Comparison of ENCODE assay signal across 22 cellular contexts in the genomic region with DNA sequence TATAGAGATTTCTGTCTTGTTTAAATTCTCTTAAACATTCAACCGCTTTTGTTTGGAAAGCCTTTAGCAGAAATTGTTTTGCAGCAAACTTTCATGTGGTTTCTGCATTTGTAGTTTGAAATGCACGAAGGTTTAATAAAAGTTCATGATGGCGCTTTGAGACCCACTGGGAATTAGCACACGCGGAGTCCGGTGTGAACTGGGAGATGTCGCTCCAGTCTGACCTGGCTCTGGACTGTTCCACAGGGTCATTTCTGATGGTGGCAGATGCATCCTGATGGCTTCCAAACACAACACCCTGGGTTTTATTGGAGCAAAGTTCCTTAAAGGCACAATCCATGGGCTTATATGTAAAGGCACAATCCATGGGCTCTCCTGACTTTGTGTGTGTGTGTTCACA.
"Had no signal": no experiment of that assay in that cellular context is flagged by ENCODE, and none has a peak within 500 bp of the region (broad histone marks: within the 10 kb centered on the region; RNA-seq: fewer than 3 reads in every experiment).

No MANE protein-coding gene starts in this region.

- H3K4me1 Mint-ChIP-seq: activated CD4-positive, alpha-beta memory T cell treated with anti-CD3 and anti-CD28 coated beads, Interleukin-2, amount 10 ng/mL, durations not matched to agents 7 days and 5 days; activated naive CD8-positive, alpha-beta T cell treated with anti-CD3 and anti-CD28 coated beads for 36 hours; activated T-helper 17 cell treated with anti-CD3 and anti-CD28 coated beads, Interleukin-2, amount 50 U/mL, for 72 hours; T-cell had no signal

- H3K9me3 Mint-ChIP-seq: activated CD4-positive, alpha-beta memory T cell treated with anti-CD3 and anti-CD28 coated beads, Interleukin-2, amount 10 ng/mL, durations not matched to agents 7 days and 5 days; activated naive CD4-positive, alpha-beta T cell treated with anti-CD3 and anti-CD28 coated beads for 36 hours; activated naive CD8-positive, alpha-beta T cell treated with anti-CD3 and anti-CD28 coated beads for 36 hours; activated T-helper 17 cell treated with anti-CD3 and anti-CD28 coated beads, Interleukin-2, amount 50 U/mL, for 72 hours; T-cell had no signal

- DNase-seq: activated CD4-positive, alpha-beta memory T cell treated with anti-CD3 and anti-CD28 coated beads, Interleukin-2, amount 10 ng/mL, durations not matched to agents 7 days and 5 days; activated CD4-positive, alpha-beta T cell treated with anti-CD3 and anti-CD28 coated beads, Interleukin-2, amount 50 U/mL, for 1 hour; activated CD4-positive, CD25-positive, alpha-beta regulatory T cell; activated gamma-delta T cell; activated naive CD4-positive, alpha-beta T cell treated with anti-CD3 and anti-CD28 coated beads for 36 hours; activated naive CD8-positive, alpha-beta T cell treated with anti-CD3 and anti-CD28 coated beads for 36 hours; activated T-cell treated with anti-CD3 and anti-CD28 coated beads for 4 hours; activated T-cell treated with anti-CD3 and anti-CD28 coated beads, Interleukin-2, amount 50 U/mL, for 48 hours; NCI-H1105; NCI-H1436; NCI-H1694 treated with DMSO at 0.1 percent for 48 hours; NCI-H2029 treated with DMSO at 0.1 percent for 48 hours; NCI-H345; NCI-H510A; NCI-H526 treated with DMSO at 0.1 percent for 48 hours; PC-9; SIG-M5; T-cell had no signal

- H3K4me3 Mint-ChIP-seq: activated CD4-positive, alpha-beta memory T cell treated with anti-CD3 and anti-CD28 coated beads, Interleukin-2, amount 10 ng/mL, durations not matched to agents 7 days and 5 days; activated naive CD4-positive, alpha-beta T cell treated with anti-CD3 and anti-CD28 coated beads for 36 hours; activated naive CD8-positive, alpha-beta T cell treated with anti-CD3 and anti-CD28 coated beads for 36 hours; activated T-helper 17 cell treated with anti-CD3 and anti-CD28 coated beads, Interleukin-2, amount 50 U/mL, for 72 hours; T-cell had no signal

- H3K4me2 ChIP-seq: KMS-11, PC-9 had no signal

- H2AFZ ChIP-seq: PC-9 had no signal

- H3K27ac ChIP-seq: KMS-11, PC-9, SK-N-MC, VCaP had no signal

- ATAC-seq: activated T-helper 17 cell treated with anti-CD3 and anti-CD28 coated beads, Interleukin-2, amount 50 U/mL, for 72 hours; T-cell had no signal

- H3K4me3 ChIP-seq: PC-9, SK-N-MC had no signal

- H3K27ac Mint-ChIP-seq: activated CD4-positive, alpha-beta memory T cell treated with anti-CD3 and anti-CD28 coated beads, Interleukin-2, amount 10 ng/mL, durations not matched to agents 7 days and 5 days; activated naive CD4-positive, alpha-beta T cell treated with anti-CD3 and anti-CD28 coated beads for 36 hours; activated naive CD8-positive, alpha-beta T cell treated with anti-CD3 and anti-CD28 coated beads for 36 hours; activated T-helper 17 cell treated with anti-CD3 and anti-CD28 coated beads, Interleukin-2, amount 50 U/mL, for 72 hours; T-cell had no signal

- H3K36me3 Mint-ChIP-seq: activated naive CD8-positive, alpha-beta T cell treated with anti-CD3 and anti-CD28 coated beads for 36 hours had no signal

- H3K27me3 Mint-ChIP-seq: activated T-helper 17 cell treated with anti-CD3 and anti-CD28 coated beads, Interleukin-2, amount 50 U/mL, for 72 hours had no signal
